ENCODE assay signal across 16 cellular contexts in genomic region chr21:33550772-33551660, GRCh38.
"Had no signal": no experiment of that assay in that cellular context is flagged by ENCODE, and none has a peak within 500 bp of the region (broad histone marks: within the 10 kb centered on the region; RNA-seq: fewer than 3 reads in every experiment).

No MANE protein-coding gene starts in this region.

- H3K9me3 ChIP-seq: ascending aorta, breast epithelium, suprapubic skin had no signal

- H3K27me3 ChIP-seq: ascending aorta, breast epithelium, suprapubic skin had no signal

- H3K9me3 Mint-ChIP-seq: activated naive CD4-positive, alpha-beta T cell treated with anti-CD3 and anti-CD28 coated beads, Interleukin-2, amount 10 ng/mL, durations not matched to agents 7 days and 5 days; dendritic cell treated with granulocyte-macrophage colony-stimulating factor and Interleukin-4, amounts not matched to agents 40 ng/mL and 50 ng/mL, for 4 days; naive B cell; stimulated activated naive CD8-positive, alpha-beta T cell treated with anti-CD3 and anti-CD28 coated beads, Interleukin-15, Interleukin-2, amounts not matched to agents 100 ng/mL and 50 ng/mL, for 24 hours; T-helper 2 cell treated with Interferon-gamma antibody and Interleukin-4, amounts not matched to agents 5 μg/mL and 100 μg/mL, for 36 hours had no signal

- H3K4me2 ChIP-seq: smooth muscle cell had no signal

- H3K27ac Mint-ChIP-seq: activated naive CD4-positive, alpha-beta T cell treated with anti-CD3 and anti-CD28 coated beads, Interleukin-2, amount 10 ng/mL, durations not matched to agents 7 days and 5 days; dendritic cell treated with granulocyte-macrophage colony-stimulating factor and Interleukin-4, amounts not matched to agents 40 ng/mL and 50 ng/mL, for 4 days; T-helper 2 cell treated with Interferon-gamma antibody and Interleukin-4, amounts not matched to agents 5 μg/mL and 100 μg/mL, for 36 hours had no signal

- H3K4me3 Mint-ChIP-seq: activated naive CD4-positive, alpha-beta T cell treated with anti-CD3 and anti-CD28 coated beads, Interleukin-2, amount 10 ng/mL, durations not matched to agents 7 days and 5 days; dendritic cell treated with granulocyte-macrophage colony-stimulating factor and Interleukin-4, amounts not matched to agents 40 ng/mL and 50 ng/mL, for 4 days; stimulated activated naive CD8-positive, alpha-beta T cell treated with anti-CD3 and anti-CD28 coated beads, Interleukin-15, Interleukin-2, amounts not matched to agents 100 ng/mL and 50 ng/mL, for 24 hours; T-helper 2 cell treated with Interferon-gamma antibody and Interleukin-4, amounts not matched to agents 5 μg/mL and 100 μg/mL, for 36 hours had no signal

- H3K27ac ChIP-seq: ascending aorta, breast epithelium, suprapubic skin had no signal

- DNase-seq: activated CD4-positive, alpha-beta T cell treated with anti-CD3 and anti-CD28 coated beads, Interleukin-2, amount 50 U/mL, for 1 hour; activated CD4-positive, CD25-positive, alpha-beta regulatory T cell; activated naive CD4-positive, alpha-beta T cell treated with anti-CD3 and anti-CD28 coated beads, Interleukin-2, amount 10 ng/mL, durations not matched to agents 7 days and 5 days; effector memory CD4-positive, alpha-beta T cell; foreskin melanocyte; kidney glomerular epithelial cell; naive B cell; retina had no signal

- H3K4me3 ChIP-seq: ascending aorta, breast epithelium, lung, smooth muscle cell, suprapubic skin had no signal

- H3K27me3 Mint-ChIP-seq: activated naive CD4-positive, alpha-beta T cell treated with anti-CD3 and anti-CD28 coated beads, Interleukin-2, amount 10 ng/mL, durations not matched to agents 7 days and 5 days; dendritic cell treated with granulocyte-macrophage colony-stimulating factor and Interleukin-4, amounts not matched to agents 40 ng/mL and 50 ng/mL, for 4 days; naive B cell; stimulated activated naive CD8-positive, alpha-beta T cell treated with anti-CD3 and anti-CD28 coated beads, Interleukin-15, Interleukin-2, amounts not matched to agents 100 ng/mL and 50 ng/mL, for 24 hours had no signal
